ENCODE assay signal across 2 cellular contexts in genomic region chr10:54234832-54235231, GRCh38.
TF ChIP-seq lines count a peak whose summit lies in the region.

No MANE protein-coding gene starts in this region.

TF ChIP-seq in GM23338, 12 proteins besides CTCF, POLR2A, EP300 and RAD21:
- no peak for TF ChIP-seq EZH2phosphoT487 (IDR thresholded peaks at IDR 0.05; ENCODE audit: unreplicated experiment)
- TF ChIP-seq EZH2 (IDR thresholded peaks at IDR 0.05; ENCODE audit: low read depth, unreplicated experiment): no peak
- TF ChIP-seq REST (IDR thresholded peaks at IDR 0.05; ENCODE audit: unreplicated experiment): no peak
- no peak for TF ChIP-seq ZNF462 (CRISPR knock-in tag; IDR thresholded peaks at IDR 0.05)
- TF ChIP-seq POLR2AphosphoS5 (IDR thresholded peaks at IDR 0.05; ENCODE audit: low read depth): no peak
- no peak for TF ChIP-seq ZNF331 (CRISPR knock-in tag; IDR thresholded peaks at IDR 0.05; ENCODE audit: low read depth)
- no peak for TF ChIP-seq STAT1 (IDR thresholded peaks at IDR 0.05; ENCODE audit: unreplicated experiment)
- no peak for TF ChIP-seq NANOG (IDR thresholded peaks at IDR 0.05; ENCODE audit: borderline replicate concordance)
- TF ChIP-seq ETS1 (IDR thresholded peaks at IDR 0.05): no peak
- no peak for TF ChIP-seq JUNB (IDR thresholded peaks at IDR 0.05; ENCODE audit: unreplicated experiment)
- no peak for TF ChIP-seq ZNF114 (CRISPR knock-in tag; IDR thresholded peaks at IDR 0.05)

TF ChIP-seq in H1, 55 proteins besides CTCF, POLR2A, EP300 and RAD21:
- no peak for TF ChIP-seq NRF1 (IDR thresholded peaks at IDR 0.05; ENCODE audit: low read depth, low read length)
- no peak for TF ChIP-seq BRCA1 (IDR thresholded peaks at IDR 0.05; ENCODE audit: low read depth, low read length)
- TF ChIP-seq SUZ12 (IDR thresholded peaks at IDR 0.05; ENCODE audit: low read length): no peak
- TF ChIP-seq CEBPB (IDR thresholded peaks at IDR 0.05; ENCODE audit: low read depth, low read length): no peak
- no peak for TF ChIP-seq NANOG (IDR thresholded peaks at IDR 0.05; ENCODE audit: insufficient read depth, low read depth, low read length, poor library complexity, severe bottlenecking)
- no peak for TF ChIP-seq CREB1 (IDR thresholded peaks at IDR 0.05)
- TF ChIP-seq SIX5 (IDR thresholded peaks at IDR 0.05; ENCODE audit: low read depth, low read length): no peak
- no peak for TF ChIP-seq TAF7 (optimal IDR thresholded peaks at IDR 0.05; ENCODE audit: borderline replicate concordance, low read depth, low read length)
